ENCODE assay signal across 1 cellular context in the genomic region with DNA sequence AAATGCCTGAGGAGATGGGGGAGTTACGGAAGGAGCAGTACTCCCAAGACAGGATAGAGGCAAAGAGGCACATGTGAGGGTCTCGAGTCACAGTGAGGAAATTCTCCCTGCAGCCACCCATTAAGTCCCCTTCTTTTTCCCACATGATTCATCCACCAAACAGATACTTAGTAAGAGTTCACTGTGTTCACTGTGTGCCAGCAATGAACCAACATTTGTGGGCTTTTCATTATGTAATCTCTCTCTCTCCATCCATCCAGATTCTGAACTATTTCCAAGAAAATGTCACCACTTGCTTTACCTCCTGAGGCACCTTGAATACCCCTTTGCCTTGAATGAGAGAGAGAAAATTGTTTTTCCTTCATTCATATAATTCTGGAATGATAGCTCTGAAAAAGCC.
TF ChIP-seq lines count a peak whose summit lies in the region.

No MANE protein-coding gene starts in this region.

TF ChIP-seq in HEK293T, 16 proteins besides CTCF, POLR2A, EP300 and RAD21:
- TF ChIP-seq SUZ12 (IDR thresholded peaks at IDR 0.05): no peak
- no peak for TF ChIP-seq TARDBP (IDR thresholded peaks at IDR 0.05)
- no peak for TF ChIP-seq FOXM1 (IDR thresholded peaks at IDR 0.05; ENCODE audit: borderline replicate concordance)
- no peak for TF ChIP-seq ELF4 (IDR thresholded peaks at IDR 0.05)
- TF ChIP-seq HDGF (IDR thresholded peaks at IDR 0.05; ENCODE audit: borderline replicate concordance): no peak
- TF ChIP-seq SP1 (IDR thresholded peaks at IDR 0.05): no peak
- no peak for TF ChIP-seq CTBP1 (IDR thresholded peaks at IDR 0.05; ENCODE audit: borderline replicate concordance)
- TF ChIP-seq FOXA1 (IDR thresholded peaks at IDR 0.05): no peak
- TF ChIP-seq FOXK2 (IDR thresholded peaks at IDR 0.05): no peak
- TF ChIP-seq PKNOX1 (IDR thresholded peaks at IDR 0.05): no peak
- no peak for TF ChIP-seq NFRKB (IDR thresholded peaks at IDR 0.05)
- TF ChIP-seq ARNT (IDR thresholded peaks at IDR 0.05): no peak
